In genomic region chr2:32450851-32451250, GRCh38 we compare ENCODE assay signal across 22 cellular contexts.
A peak's percentile ranks its signal among the peaks of the same experiment; 100 is the strongest.
DNase-seq lines count a peak whose midpoint lies in the region; ATAC-seq, FAIRE-seq and TF ChIP-seq lines count a peak whose summit lies in the region.
"Had no signal": no experiment of that assay in that cellular context is flagged by ENCODE, and none has a peak within 500 bp of the region (broad histone marks: within the 10 kb centered on the region; RNA-seq: fewer than 3 reads in every experiment).

No MANE protein-coding gene starts in this region.

- DNase-seq in CD8-positive, alpha-beta T cell, result no peak
- DNase-seq in D721Med (ENCODE audit: insufficient read length, low spot score) (no peak), SK-MEL-5 (ENCODE audit: low read depth, low spot score) (peak; percentile 51), iris pigment epithelial cell (ENCODE audit: low read depth) (peak; percentile 20), Right ventricle myocardium inferior (ENCODE audit: missing footprints) (no peak), HTR-8/SVneo (ENCODE audit: insufficient read length, low spot score) (no peak), middle frontal gyrus (ENCODE audit: extremely low spot score, low spot score) (no peak)
- DNase-seq: AML-193, C1 segment of cervical spinal cord, DMS79, Karpas-422, MV-4-11, NCI-H1105 treated with DMSO at 0.1 percent for 48 hours, NCI-H2029 treated with DMSO at 0.1 percent for 48 hours, NCI-H226, NCI-H510A treated with DMSO at 0.1 percent for 48 hours, NCI-H748 treated with DMSO at 0.1 percent for 48 hours, PC-9, SIG-M5 had no signal

- no peaks in the 10 kb centered on the region for H3K27me3 Mint-ChIP-seq in CD8-positive, alpha-beta T cell (ENCODE audit: low read depth)

- intact Hi-C loops in CD8-positive, alpha-beta T cell (cut with DNase I, micrococcal nuclease), result no loop called here
- intact Hi-C loops in Right ventricle myocardium inferior (cut with DNase I), result no loop called here

- H3K27ac Mint-ChIP-seq in CD8-positive, alpha-beta T cell, result peak overlapping the region; percentile 4

- POLR2A ChIA-PET in CD8-positive, alpha-beta T cell (lab: Charles Lee), result no interaction called here

- H3K4me3 ChIP-seq in CD8-positive, alpha-beta T cell (ENCODE audit: low read depth, low read length), result no peak overlapping the region
- H3K4me3 ChIP-seq: PC-9 had no signal

- FAIRE-seq in D721Med (lab: Jason Lieb, UNC) (peak; percentile 32), HTR-8/SVneo (lab: Jason Lieb, UNC) (no peak)

- H3K4me1 Mint-ChIP-seq in CD8-positive, alpha-beta T cell (ENCODE audit: low read depth), result peaks cover 2% of the 10 kb centered on the region

- no peaks in the 10 kb centered on the region for H3K4me1 ChIP-seq in CD8-positive, alpha-beta T cell (ENCODE audit: insufficient read depth, low read length)

- in situ Hi-C loops in SK-MEL-5 (cut with HindIII; ENCODE audit: low pct_unique_long_range_greater_than_20kb, low sequenced_read_pairs), result no loop called here

- ATAC-seq in CD8-positive, alpha-beta T cell, result no peak
- no peak for ATAC-seq in Right ventricle myocardium inferior
- ATAC-seq: HCT116, SK-N-SH treated with all-trans-retinoic acid at 6 μM for 48 hours had no signal

- peaks cover 52% of the 10 kb centered on the region for H3K36me3 Mint-ChIP-seq in CD8-positive, alpha-beta T cell

- CTCF ChIA-PET in CD8-positive, alpha-beta T cell (lab: Charles Lee), result no interaction called here

- no peak for TF ChIP-seq CTCF in CD8-positive, alpha-beta T cell (IDR thresholded peaks at IDR 0.05)
- TF ChIP-seq CTCF in D721Med (IDR thresholded peaks at IDR 0.05; ENCODE audit: insufficient read depth, missing control alignments), result no peak

- no peaks in the 10 kb centered on the region for H3K27me3 ChIP-seq in CD8-positive, alpha-beta T cell (ENCODE audit: insufficient read depth, low read length)

- no peaks in the 10 kb centered on the region for H3K9me3 Mint-ChIP-seq in CD8-positive, alpha-beta T cell

- no peak overlapping the region for H3K4me3 Mint-ChIP-seq in CD8-positive, alpha-beta T cell

- no peaks in the 10 kb centered on the region for H3K9me3 ChIP-seq in CD8-positive, alpha-beta T cell (ENCODE audit: low read length)

- no peak overlapping the region for H3K27ac ChIP-seq in CD8-positive, alpha-beta T cell (ENCODE audit: low read depth, low read length)
- H3K27ac ChIP-seq: PC-9, RWPE1 had no signal

- peaks cover 18% of the 10 kb centered on the region for H3K36me3 ChIP-seq in CD8-positive, alpha-beta T cell (ENCODE audit: insufficient read depth, low read length)

Comparison
In these comparisons a context has a peak if more than half of its experiments do, and no peak if none do; other contexts are left out.
1. DNase-seq: peak in SK-MEL-5 (single experiment) and iris pigment epithelial cell (single experiment); none in CD8-positive, alpha-beta T cell (0 of 7), D721Med (single experiment), Right ventricle myocardium inferior (single experiment), HTR-8/SVneo (single experiment) and middle frontal gyrus (single experiment).